In genomic region chr5:67996596-67996995, GRCh38 we compare ENCODE assay signal across 14 cellular contexts.
"Had no signal": no experiment of that assay in that cellular context is flagged by ENCODE, and none has a peak within 500 bp of the region (broad histone marks: within the 10 kb centered on the region; RNA-seq: fewer than 3 reads in every experiment).

No MANE protein-coding gene starts in this region.

- H3K36me3 ChIP-seq: gastrocnemius medialis, sigmoid colon, suprapubic skin, upper lobe of left lung had no signal

- DNase-seq: activated CD4-positive, alpha-beta memory T cell treated with anti-CD3 and anti-CD28 coated beads for 36 hours; activated gamma-delta T cell; activated naive CD8-positive, alpha-beta T cell treated with anti-CD3 and anti-CD28 coated beads, Interleukin-2, amount 10 ng/mL, durations not matched to agents 7 days and 5 days; activated T-cell treated with anti-CD3 and anti-CD28 coated beads, Interleukin-2, amount 50 U/mL, for 48 hours; anterior cingulate cortex; effector CD8-positive, alpha-beta T cell; gastrocnemius medialis; nephron progenitor cell; sigmoid colon; stimulated activated CD4-positive, alpha-beta T cell treated with anti-CD3 and anti-CD28 coated beads, Interleukin-12 subunit alpha, Interleukin-12 subunit beta, amount 100 ng/mL, for 4 hours; stimulated activated naive CD4-positive, alpha-beta T cell treated with Interleukin-2 at 50 U/mL for 16 hours had no signal

- H3K36me3 Mint-ChIP-seq: activated CD4-positive, alpha-beta memory T cell treated with anti-CD3 and anti-CD28 coated beads for 36 hours; activated naive CD8-positive, alpha-beta T cell treated with anti-CD3 and anti-CD28 coated beads, Interleukin-2, amount 10 ng/mL, durations not matched to agents 7 days and 5 days had no signal

- H3K4me3 Mint-ChIP-seq: activated CD4-positive, alpha-beta memory T cell treated with anti-CD3 and anti-CD28 coated beads for 36 hours; activated naive CD8-positive, alpha-beta T cell treated with anti-CD3 and anti-CD28 coated beads, Interleukin-2, amount 10 ng/mL, durations not matched to agents 7 days and 5 days; nephron progenitor cell had no signal

- H3K4me3 ChIP-seq: gastrocnemius medialis, hepatocyte, sigmoid colon, suprapubic skin, upper lobe of left lung had no signal

- H3K27me3 ChIP-seq: gastrocnemius medialis, hepatocyte, sigmoid colon, suprapubic skin, upper lobe of left lung had no signal

- H3K4me1 Mint-ChIP-seq: activated naive CD8-positive, alpha-beta T cell treated with anti-CD3 and anti-CD28 coated beads, Interleukin-2, amount 10 ng/mL, durations not matched to agents 7 days and 5 days had no signal

- H3K27ac Mint-ChIP-seq: activated CD4-positive, alpha-beta memory T cell treated with anti-CD3 and anti-CD28 coated beads for 36 hours; activated naive CD8-positive, alpha-beta T cell treated with anti-CD3 and anti-CD28 coated beads, Interleukin-2, amount 10 ng/mL, durations not matched to agents 7 days and 5 days; nephron progenitor cell had no signal

- H3K27ac ChIP-seq: gastrocnemius medialis, hepatocyte, suprapubic skin, upper lobe of left lung had no signal

- H3K9me3 ChIP-seq: gastrocnemius medialis, sigmoid colon, suprapubic skin, upper lobe of left lung had no signal

- H3K9me3 Mint-ChIP-seq: activated CD4-positive, alpha-beta memory T cell treated with anti-CD3 and anti-CD28 coated beads for 36 hours; activated naive CD8-positive, alpha-beta T cell treated with anti-CD3 and anti-CD28 coated beads, Interleukin-2, amount 10 ng/mL, durations not matched to agents 7 days and 5 days; nephron progenitor cell had no signal

- ATAC-seq: gastrocnemius medialis had no signal
